In the genomic region with DNA sequence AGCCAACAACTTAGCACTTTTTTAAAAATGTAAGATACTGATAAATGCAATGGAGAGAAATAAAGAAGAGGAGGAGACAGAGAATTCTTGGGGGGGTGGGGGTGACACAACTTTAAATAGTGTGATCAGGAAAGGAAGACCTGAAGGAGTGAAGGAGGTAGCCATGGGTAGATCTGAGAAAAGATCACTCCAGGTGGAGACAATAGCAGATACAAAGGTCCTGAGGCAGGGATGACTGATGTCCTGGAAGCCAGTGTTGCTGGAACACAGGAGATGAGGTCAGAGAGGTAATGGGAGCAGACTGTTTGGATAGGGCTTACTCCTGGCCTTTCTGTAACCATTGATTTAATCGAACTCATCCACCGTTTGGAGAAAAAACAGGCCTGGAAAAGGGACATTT, we compare ENCODE assay signal across 7 cellular contexts. TPM values are rescaled to one million over a fixed set of nuclear protein-coding genes. Genes with fewer than 3 reads are reported as not detected.
"Had no signal": no experiment of that assay in that cellular context is flagged by ENCODE, and none has a peak within 500 bp of the region (broad histone marks: within the 10 kb centered on the region; RNA-seq: fewer than 3 reads in every experiment).

No MANE protein-coding gene starts in this region.

- H3K27ac ChIP-seq: GM23248 had no signal

- H3K4me3 ChIP-seq: GM23248, HAP-1, K562 had no signal

- H3K36me3 ChIP-seq: HAP-1 had no signal

- H3K4me1 ChIP-seq: HAP-1 had no signal

- H3K9me3 ChIP-seq: HAP-1 had no signal

- DNase-seq: GM23248, GOT3, H7, IMR-90 had no signal

- ATAC-seq: HCT116, K562 had no signal

RNA-seq across cellular contexts. Expression of gene TRABD2B, which starts 24.6 kb away (rescaled TPM):
- total RNA-seq: GM23248, IMR-90, K562 had no signal
- polyA plus RNA-seq: GM23248, IMR-90, K562 had no signal
